Comparison of ENCODE assay signal across 1 cellular context in the genomic region with DNA sequence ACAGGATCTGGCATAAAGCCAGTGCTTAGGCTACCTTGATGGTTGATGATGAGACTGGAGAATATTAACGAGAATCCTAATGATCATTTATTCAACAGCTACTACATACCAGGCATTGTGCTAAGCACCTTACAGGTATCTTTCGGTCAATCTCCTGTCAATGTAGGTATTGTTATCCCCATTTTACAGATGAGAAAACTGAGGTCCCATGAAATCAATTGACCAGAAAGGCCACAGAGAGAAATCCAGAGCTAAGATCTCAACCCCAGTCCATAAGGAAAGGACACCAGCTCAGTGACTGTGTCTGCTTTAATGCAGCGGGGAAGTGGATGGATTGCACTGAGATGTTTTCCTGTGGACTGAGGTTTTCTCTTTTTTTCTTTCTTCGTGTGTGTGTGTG.
TF ChIP-seq lines count a peak whose summit lies in the region.

No MANE protein-coding gene starts in this region.

TF ChIP-seq in K562, 482 proteins besides CTCF, POLR2A, EP300 and RAD21 (continued from another document and continues in another):
- TF ChIP-seq MAZ (CRISPR knock-in tag; conservative IDR thresholded peaks at IDR 0.05 in 1 of 2, IDR thresholded peaks at IDR 0.05 in 1 of 2) (no peak), TFE3 (CRISPR knock-in tag; IDR thresholded peaks at IDR 0.05) (no peak), EZH2 (IDR thresholded peaks at IDR 0.05; ENCODE audit: borderline replicate concordance, low read depth, low read length) (no peak), RBM25 (IDR thresholded peaks at IDR 0.05; ENCODE audit: low read depth, low read length, severe bottlenecking) (peak; percentile 90), EHMT2 (IDR thresholded peaks at IDR 0.05) (no peak), MYBL2 (IDR thresholded peaks at IDR 0.05; ENCODE audit: low read depth) (no peak), MYBL2 (CRISPR knock-in tag; IDR thresholded peaks at IDR 0.05; ENCODE audit: borderline replicate concordance) (no peak), BRF1 (IDR thresholded peaks at IDR 0.05; ENCODE audit: borderline replicate concordance, extremely low read depth, insufficient read length) (no peak), ZNF134 (CRISPR knock-in tag; conservative IDR thresholded peaks at IDR 0.05) (no peak), ZFPM2 (CRISPR knock-in tag; IDR thresholded peaks at IDR 0.05) (no peak), ADNP (tag; IDR thresholded peaks at IDR 0.05) (peak; percentile 86), STAT5A (IDR thresholded peaks at IDR 0.05; ENCODE audit: borderline replicate concordance, low read length) (no peak), ASH1L (IDR thresholded peaks at IDR 0.05; ENCODE audit: borderline replicate concordance, low read depth, partially characterized antibody) (no peak), EWSR1 (IDR thresholded peaks at IDR 0.05; ENCODE audit: borderline replicate concordance, low read depth, partially characterized antibody) (no peak), HES1 (IDR thresholded peaks at IDR 0.05; ENCODE audit: low read depth) (no peak), RB1 (IDR thresholded peaks at IDR 0.05; ENCODE audit: low read depth) (no peak), HDAC3 (IDR thresholded peaks at IDR 0.05; ENCODE audit: borderline replicate concordance, partially characterized antibody) (no peak), ZFP30 (CRISPR knock-in tag; IDR thresholded peaks at IDR 0.05; ENCODE audit: borderline replicate concordance) (no peak), POU5F1 (IDR thresholded peaks at IDR 0.05; ENCODE audit: borderline replicate concordance, low read depth, low read length, partially characterized antibody) (no peak), SAP30 (IDR thresholded peaks at IDR 0.05; ENCODE audit: borderline replicate concordance, insufficient read depth, low read depth, low read length, poor library complexity, severe bottlenecking) (no peak), KLF10 (CRISPR knock-in tag; IDR thresholded peaks at IDR 0.05) (no peak), DNMT1 (IDR thresholded peaks at IDR 0.05) (no peak), SIN3B (IDR thresholded peaks at IDR 0.05; ENCODE audit: low read depth) (no peak), CHD4 (IDR thresholded peaks at IDR 0.05; ENCODE audit: insufficient read depth, insufficient replicate concordance, low read depth, low read length, poor library complexity, severe bottlenecking) (peak; percentile 67), XRCC4 (IDR thresholded peaks at IDR 0.05; ENCODE audit: extremely low read depth, insufficient read depth, insufficient read length) (no peak), HDAC2 (IDR thresholded peaks at IDR 0.05) (peak; percentile 77; the same call in 1 of the 2 replicates), KAT7 (CRISPR knock-in tag; IDR thresholded peaks at IDR 0.05; ENCODE audit: borderline replicate concordance) (no peak), FOXA3 (CRISPR knock-in tag; conservative IDR thresholded peaks at IDR 0.05 in 1 of 2, IDR thresholded peaks at IDR 0.05 in 1 of 2) (no peak), ZNF354B (CRISPR knock-in tag; IDR thresholded peaks at IDR 0.05) (no peak), CREBBP (IDR thresholded peaks at IDR 0.05; ENCODE audit: low read depth, low read length) (no peak), RNF2 (IDR thresholded peaks at IDR 0.05) (no peak), IFI16 (CRISPR knock-in tag; IDR thresholded peaks at IDR 0.05) (no peak), HBP1 (CRISPR knock-in tag; IDR thresholded peaks at IDR 0.05) (no peak), ZFP91 (CRISPR knock-in tag; IDR thresholded peaks at IDR 0.05) (no peak), NR2C2 (CRISPR knock-in tag; IDR thresholded peaks at IDR 0.05) (no peak), NR2C2 (tag; IDR thresholded peaks at IDR 0.05) (no peak), TEAD2 (tag; IDR thresholded peaks at IDR 0.05) (no peak), SRSF9 (IDR thresholded peaks at IDR 0.05; ENCODE audit: borderline replicate concordance, low read depth, low read length) (no peak), WHSC1 (IDR thresholded peaks at IDR 0.05; ENCODE audit: low read length) (no peak), POLR2AphosphoS5 (IDR thresholded peaks at IDR 0.05; ENCODE audit: control insufficient read depth, insufficient read depth, low read depth, low read length) (no peak), TAL1 (IDR thresholded peaks at IDR 0.05) (no peak), KDM1A (IDR thresholded peaks at IDR 0.05) (peak; percentile 78 to 80), FOXP1 (CRISPR knock-in tag; IDR thresholded peaks at IDR 0.05) (no peak), PTRF (tag; IDR thresholded peaks at IDR 0.05) (no peak), ZNF561 (CRISPR knock-in tag; conservative IDR thresholded peaks at IDR 0.05) (no peak), THRB (CRISPR knock-in tag; conservative IDR thresholded peaks at IDR 0.05) (no peak), BCOR (IDR thresholded peaks at IDR 0.05) (peak; percentile 95), NFIC (IDR thresholded peaks at IDR 0.05) (peak; percentile 86)
- TF ChIP-seq, protein P1, sequence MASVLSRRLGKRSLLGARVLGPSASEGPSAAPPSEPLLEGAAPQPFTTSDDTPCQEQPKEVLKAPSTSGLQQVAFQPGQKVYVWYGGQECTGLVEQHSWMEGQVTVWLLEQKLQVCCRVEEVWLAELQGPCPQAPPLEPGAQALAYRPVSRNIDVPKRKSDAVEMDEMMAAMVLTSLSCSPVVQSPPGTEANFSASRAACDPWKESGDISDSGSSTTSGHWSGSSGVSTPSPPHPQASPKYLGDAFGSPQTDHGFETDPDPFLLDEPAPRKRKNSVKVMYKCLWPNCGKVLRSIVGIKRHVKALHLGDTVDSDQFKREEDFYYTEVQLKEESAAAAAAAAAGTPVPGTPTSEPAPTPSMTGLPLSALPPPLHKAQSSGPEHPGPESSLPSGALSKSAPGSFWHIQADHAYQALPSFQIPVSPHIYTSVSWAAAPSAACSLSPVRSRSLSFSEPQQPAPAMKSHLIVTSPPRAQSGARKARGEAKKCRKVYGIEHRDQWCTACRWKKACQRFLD (CRISPR knock-in tag; IDR thresholded peaks at IDR 0.05) = no peak
- TF ChIP-seq, protein P2, sequence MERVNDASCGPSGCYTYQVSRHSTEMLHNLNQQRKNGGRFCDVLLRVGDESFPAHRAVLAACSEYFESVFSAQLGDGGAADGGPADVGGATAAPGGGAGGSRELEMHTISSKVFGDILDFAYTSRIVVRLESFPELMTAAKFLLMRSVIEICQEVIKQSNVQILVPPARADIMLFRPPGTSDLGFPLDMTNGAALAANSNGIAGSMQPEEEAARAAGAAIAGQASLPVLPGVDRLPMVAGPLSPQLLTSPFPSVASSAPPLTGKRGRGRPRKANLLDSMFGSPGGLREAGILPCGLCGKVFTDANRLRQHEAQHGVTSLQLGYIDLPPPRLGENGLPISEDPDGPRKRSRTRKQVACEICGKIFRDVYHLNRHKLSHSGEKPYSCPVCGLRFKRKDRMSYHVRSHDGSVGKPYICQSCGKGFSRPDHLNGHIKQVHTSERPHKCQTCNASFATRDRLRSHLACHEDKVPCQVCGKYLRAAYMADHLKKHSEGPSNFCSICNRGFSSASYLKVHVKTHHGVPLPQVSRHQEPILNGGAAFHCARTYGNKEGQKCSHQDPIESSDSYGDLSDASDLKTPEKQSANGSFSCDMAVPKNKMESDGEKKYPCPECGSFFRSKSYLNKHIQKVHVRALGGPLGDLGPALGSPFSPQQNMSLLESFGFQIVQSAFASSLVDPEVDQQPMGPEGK (CRISPR knock-in tag; IDR thresholded peaks at IDR 0.05; ENCODE audit: borderline replicate concordance) = no peak
- TF ChIP-seq, protein P3, sequence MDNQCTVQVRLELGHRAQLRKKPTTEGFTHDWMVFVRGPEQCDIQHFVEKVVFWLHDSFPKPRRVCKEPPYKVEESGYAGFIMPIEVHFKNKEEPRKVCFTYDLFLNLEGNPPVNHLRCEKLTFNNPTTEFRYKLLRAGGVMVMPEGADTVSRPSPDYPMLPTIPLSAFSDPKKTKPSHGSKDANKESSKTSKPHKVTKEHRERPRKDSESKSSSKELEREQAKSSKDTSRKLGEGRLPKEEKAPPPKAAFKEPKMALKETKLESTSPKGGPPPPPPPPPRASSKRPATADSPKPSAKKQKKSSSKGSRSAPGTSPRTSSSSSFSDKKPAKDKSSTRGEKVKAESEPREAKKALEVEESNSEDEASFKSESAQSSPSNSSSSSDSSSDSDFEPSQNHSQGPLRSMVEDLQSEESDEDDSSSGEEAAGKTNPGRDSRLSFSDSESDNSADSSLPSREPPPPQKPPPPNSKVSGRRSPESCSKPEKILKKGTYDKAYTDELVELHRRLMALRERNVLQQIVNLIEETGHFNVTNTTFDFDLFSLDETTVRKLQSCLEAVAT (IDR thresholded peaks at IDR 0.05) = no peak
- TF ChIP-seq, protein P4, sequence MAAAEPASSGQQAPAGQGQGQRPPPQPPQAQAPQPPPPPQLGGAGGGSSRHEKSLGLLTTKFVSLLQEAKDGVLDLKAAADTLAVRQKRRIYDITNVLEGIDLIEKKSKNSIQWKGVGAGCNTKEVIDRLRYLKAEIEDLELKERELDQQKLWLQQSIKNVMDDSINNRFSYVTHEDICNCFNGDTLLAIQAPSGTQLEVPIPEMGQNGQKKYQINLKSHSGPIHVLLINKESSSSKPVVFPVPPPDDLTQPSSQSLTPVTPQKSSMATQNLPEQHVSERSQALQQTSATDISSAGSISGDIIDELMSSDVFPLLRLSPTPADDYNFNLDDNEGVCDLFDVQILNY (CRISPR knock-in tag; IDR thresholded peaks at IDR 0.05) = no peak
- TF ChIP-seq, protein P5, sequence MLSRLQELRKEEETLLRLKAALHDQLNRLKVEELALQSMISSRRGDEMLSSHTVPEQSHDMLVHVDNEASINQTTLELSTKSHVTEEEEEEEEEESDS (CRISPR knock-in tag; IDR thresholded peaks at IDR 0.05) = no peak
- TF ChIP-seq, protein P6, sequence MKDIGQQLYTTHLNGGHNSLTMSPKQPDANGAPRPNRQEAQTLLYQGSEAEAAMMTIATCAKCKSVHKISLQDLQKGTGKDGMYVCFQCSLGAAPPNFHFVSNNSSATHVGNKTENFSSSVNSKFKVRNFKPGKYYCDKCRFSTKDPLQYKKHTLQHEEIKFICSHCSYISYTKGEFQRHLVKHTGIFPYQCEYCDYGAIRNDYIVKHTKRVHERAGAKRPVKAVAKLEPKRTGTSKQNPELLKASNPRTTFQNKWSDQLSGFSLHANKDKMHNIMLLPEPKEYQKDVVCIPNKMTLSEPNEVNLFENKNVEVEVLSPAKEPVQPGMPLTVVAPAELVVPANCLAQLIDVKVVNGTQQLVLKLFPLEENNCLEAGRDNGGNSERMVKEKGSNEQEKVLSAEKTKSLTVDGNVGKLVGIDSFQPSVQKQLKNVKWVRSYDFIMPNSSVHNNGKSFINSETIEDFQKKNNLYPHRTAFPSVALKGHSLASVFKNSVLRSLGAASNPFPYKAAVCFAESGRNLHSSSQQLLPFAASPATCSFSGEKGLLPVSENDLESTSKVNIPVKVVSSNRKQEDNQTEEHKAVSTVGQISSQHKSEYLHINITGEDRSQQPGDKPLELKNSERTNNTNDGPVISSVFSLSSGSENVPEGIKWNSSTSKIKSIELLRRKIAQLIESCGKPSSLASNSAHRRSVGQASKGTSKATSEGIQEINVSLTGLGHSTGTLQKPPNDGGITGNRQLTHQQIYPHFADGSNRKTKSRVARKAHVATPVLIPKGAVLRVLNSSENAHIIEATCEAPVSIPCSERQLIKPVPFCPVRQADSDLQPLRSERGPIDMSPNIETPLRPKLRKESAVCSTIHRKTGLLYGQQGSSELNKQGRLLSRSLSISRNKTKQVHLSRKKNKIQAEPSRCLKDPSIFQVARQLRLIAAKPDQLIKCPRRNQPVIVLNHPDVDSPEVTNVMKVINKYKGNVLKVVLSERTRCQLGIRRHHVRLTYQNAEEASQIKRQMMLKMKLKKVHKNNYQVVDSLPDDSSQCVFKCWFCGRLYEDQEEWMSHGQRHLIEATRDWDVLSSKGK (CRISPR knock-in tag; IDR thresholded peaks at IDR 0.05) = no peak
